Comparison of ENCODE assay signal across 13 cellular contexts in genomic region chr2:30022444-30023071, GRCh38.
A peak's percentile ranks its signal among the peaks of the same experiment; 100 is the strongest.
DNase-seq lines count a peak whose midpoint lies in the region; ATAC-seq, FAIRE-seq and TF ChIP-seq lines count a peak whose summit lies in the region.
"Had no signal": no experiment of that assay in that cellular context is flagged by ENCODE, and none has a peak within 500 bp of the region (broad histone marks: within the 10 kb centered on the region; RNA-seq: fewer than 3 reads in every experiment).

No MANE protein-coding gene starts in this region.

- no peaks in the 10 kb centered on the region for H4K20me1 ChIP-seq in GM12878 (ENCODE audit: control insufficient read depth, insufficient read depth)

- TF ChIP-seq POLR2A in GM12878 (IDR thresholded peaks at IDR 0.05; ENCODE audit: low read depth, low read length) = no peak

- no TSS peak for BruUV-seq in GM12878 (replicated peaks; lab: Mats Ljungman, UMichigan)

- CTCF ChIA-PET in GM12878 (lab: Yijun Ruan, JAX) = interaction anchor here (0.7 to 1.8 kb wide), 4 partner anchors 94 to 689 kb away, joined by 3 to 4 read pairs (median 4); no protein-coding TSS in a partner anchor

- no peaks in the 10 kb centered on the region for H3K79me2 ChIP-seq in GM12878 (ENCODE audit: control insufficient read depth, insufficient read depth, low read length)

- H3K9ac ChIP-seq in GM12878 (ENCODE audit: control insufficient read depth, insufficient read depth, low read length) = no peak overlapping the region

- SMC1A ChIA-PET in GM12878 (lab: Charles Lee; ENCODE audit: uncharacterized antibody, unreplicated experiment) = interaction anchor here (1.1 kb wide), 2 partner anchors 27 to 97 kb away, joined by 3 read pairs; no protein-coding TSS in a partner anchor

- H2AFZ ChIP-seq in GM12878 (ENCODE audit: control insufficient read depth, low read depth, low read length) = peak overlapping the region; percentile 13

- no peaks in the 10 kb centered on the region for H3K9me3 ChIP-seq in GM12878 (replicated peaks; ENCODE audit: control insufficient read depth, insufficient read depth, low read length)
- no peaks in the 10 kb centered on the region for H3K9me3 ChIP-seq in BE2C
- H3K9me3 ChIP-seq: testis had no signal

- FAIRE-seq in GM12878 (lab: Jason Lieb, UNC) = peak; percentile 31

- no peak for TF ChIP-seq EP300 in GM12878 (IDR thresholded peaks at IDR 0.05; ENCODE audit: borderline replicate concordance in 1 of 2, control insufficient read depth in 1 of 2, low read depth in 2 of 2, low read length in 2 of 2)

- ATAC-seq in GM19023 (IDR thresholded peaks at IDR 0.05; ENCODE audit: unreplicated experiment) (peak; percentile 76), GM21529 (IDR thresholded peaks at IDR 0.05; ENCODE audit: unreplicated experiment) (peak; percentile 92), HG03095 (IDR thresholded peaks at IDR 0.05; ENCODE audit: unreplicated experiment) (peak; percentile 79), GM12878 (peak; percentile 54)

- peak; percentile 16 for DNase-seq in GM12878 (ENCODE audit: low read depth, low spot score)
- DNase-seq in NCI-H2171 treated with DMSO at 0.1 percent for 48 hours (lab: John Stamatoyannopoulos, UW) = no peak
- DNase-seq in iPS-NIHi11 (ENCODE audit: low spot score) = no peak
- no peak for DNase-seq in BE2C
- no peak for DNase-seq in activated gamma-delta T cell (lab: John Stamatoyannopoulos, UW)
- DNase-seq: foreskin fibroblast, GOT3, NCI-H345, testis had no signal

- H3K27me3 ChIP-seq in GM12878 (replicated peaks in 1 of 2; ENCODE audit: control insufficient read depth in 2 of 2, insufficient read depth in 2 of 2, low read length in 1 of 2) (no peaks in the 10 kb centered on the region), BE2C (no peaks in the 10 kb centered on the region)
- H3K27me3 ChIP-seq: testis had no signal

- POLR2A ChIA-PET in GM12878 (lab: Charles Lee) = no interaction called here

- H3K4me2 ChIP-seq in GM12878 (ENCODE audit: control insufficient read depth, insufficient read depth) = peak overlapping the region; percentile 57
- H3K4me2 ChIP-seq: smooth muscle cell had no signal

- in situ Hi-C loops in GM12878 (cut with MboI) = no loop called here

- H3K4me1 ChIP-seq in GM12878 (ENCODE audit: control insufficient read depth, insufficient read depth, low read length) (peaks cover 10% of the 10 kb centered on the region), BE2C (peaks cover 5% of the 10 kb centered on the region)
- H3K4me1 ChIP-seq: testis had no signal

- 10% methylated on average over 4 of the region's 4 CpGs for WGBS in GM12878 (ENCODE audit: insufficient coverage, insufficient replicate concordance, low lambda C conversion rate, missing lambda C conversion rate)

- H3K4me3 ChIP-seq in GM12878 = no peak overlapping the region
- no peak overlapping the region for H3K4me3 ChIP-seq in BE2C (ENCODE audit: low read depth, low read length)
- H3K4me3 ChIP-seq: smooth muscle cell, testis had no signal

- no peak for TF ChIP-seq RAD21 in GM12878 (IDR thresholded peaks at IDR 0.05; ENCODE audit: insufficient read depth, low read depth, low read length)

- H3K36me3 ChIP-seq in GM12878 (ENCODE audit: control insufficient read depth in 2 of 2, insufficient read depth in 2 of 2, low read length in 1 of 2) = no peaks in the 10 kb centered on the region
- no peaks in the 10 kb centered on the region for H3K36me3 ChIP-seq in BE2C

- H3K27ac ChIP-seq in GM12878 (ENCODE audit: control insufficient read depth, insufficient read depth) = no peak overlapping the region
- H3K27ac ChIP-seq: testis had no signal

- intact Hi-C loops in GM12878 (cut with micrococcal nuclease; ENCODE audit: unreplicated experiment) = no loop called here

- RAD21 ChIA-PET in GM12878 (lab: Charles Lee; ENCODE audit: unreplicated experiment) = no interaction called here

- TF ChIP-seq CTCF in GM12878 (IDR thresholded peaks at IDR 0.05 in 2 of 3, conservative IDR thresholded peaks at IDR 0.05 in 1 of 3; ENCODE audit: control insufficient read depth in 2 of 3, extremely low read depth in 1 of 3, insufficient read depth in 1 of 3, low read depth in 3 of 3, low read length in 3 of 3) = no peak
- no peak for TF ChIP-seq CTCF in BE2C (IDR thresholded peaks at IDR 0.05; ENCODE audit: low read depth, low read length)

TF ChIP-seq in GM12878, 131 proteins besides CTCF, POLR2A, EP300 and RAD21:
- TF ChIP-seq RELB (IDR thresholded peaks at IDR 0.05; ENCODE audit: low read depth) (no peak), ZBTB4 (CRISPR knock-in tag; IDR thresholded peaks at IDR 0.05) (no peak), POU2F2 (IDR thresholded peaks at IDR 0.05; ENCODE audit: borderline replicate concordance, low read depth, low read length) (0 out of 3 replicates have a peak, but pooled peaks have one; percentile 34), RUNX3 (IDR thresholded peaks at IDR 0.05; ENCODE audit: low read length) (peak; percentile 51; the same call in 1 of the 2 replicates), RCOR1 (conservative IDR thresholded peaks at IDR 0.05; ENCODE audit: low read depth, low read length) (no peak)
